9 cellular contexts compared by ENCODE assay signal in the genomic region with DNA sequence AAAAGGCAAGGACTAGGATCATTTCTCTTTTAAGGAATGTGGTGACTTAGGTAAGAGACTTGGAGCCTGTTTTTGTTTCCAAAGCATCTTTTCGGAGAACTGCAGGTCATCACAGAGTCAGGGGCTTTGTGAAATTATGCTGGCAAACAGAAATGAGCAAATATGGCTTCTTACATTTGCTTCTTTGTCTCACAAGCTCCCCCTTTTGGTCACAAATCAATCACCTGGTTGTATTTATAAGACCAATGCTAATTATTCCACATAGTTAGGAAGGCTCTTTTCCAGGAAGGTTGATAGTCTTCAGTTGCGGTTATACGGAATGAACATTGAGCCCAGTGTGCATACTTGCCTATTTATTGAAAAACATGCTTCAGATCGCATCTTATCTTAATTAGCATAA. TPM values are rescaled to one million over a fixed set of nuclear protein-coding genes. Genes with fewer than 3 reads are reported as not detected.
DNase-seq lines count a peak whose midpoint lies in the region; ATAC-seq and TF ChIP-seq lines count a peak whose summit lies in the region.
"Had no signal": no experiment of that assay in that cellular context is flagged by ENCODE, and none has a peak within 500 bp of the region (broad histone marks: within the 10 kb centered on the region; RNA-seq: fewer than 3 reads in every experiment).

No MANE protein-coding gene starts in this region.

- H3K23ac ChIP-seq in H9 (ENCODE audit: insufficient read length, low read depth, low read length) = no peak overlapping the region

- no CpG with 5 or more reads among the region's 4 CpGs for WGBS in H9 (ENCODE audit: extremely low coverage, insufficient read length, low lambda C conversion rate)
- WGBS in suprapubic skin = 83% methylated on average over 4 of the region's 4 CpGs

- H3F3A ChIP-seq in PC-9 (ENCODE audit: insufficient read depth, low read depth) = no peaks in the 10 kb centered on the region

- ATAC-seq in GM18873 (IDR thresholded peaks at IDR 0.05; ENCODE audit: low FRiP score, unreplicated experiment) (no peak), HG03175 (IDR thresholded peaks at IDR 0.05; ENCODE audit: unreplicated experiment) (no peak)
- no peak for ATAC-seq in naive thymus-derived CD4-positive, alpha-beta T cell

- H3K27me3 ChIP-seq in H9 (ENCODE audit: insufficient read depth, low read length) = no peaks in the 10 kb centered on the region
- H3K27me3 ChIP-seq in PC-9 (ENCODE audit: insufficient read depth, low read depth) = no peaks in the 10 kb centered on the region
- no peaks in the 10 kb centered on the region for H3K27me3 ChIP-seq in suprapubic skin
- H3K27me3 ChIP-seq in naive thymus-derived CD4-positive, alpha-beta T cell (ENCODE audit: control insufficient read depth in 2 of 2, insufficient read depth in 2 of 2, low read length in 2 of 2) = no peaks in the 10 kb centered on the region

- H3K27ac Mint-ChIP-seq in H9 = no peak overlapping the region
- H3K27ac Mint-ChIP-seq in naive thymus-derived CD4-positive, alpha-beta T cell = no peak overlapping the region

- no peak overlapping the region for H2AK5ac ChIP-seq in H9 (ENCODE audit: insufficient read length, low read length)

- no peak overlapping the region for H4K8ac ChIP-seq in H9 (replicated peaks; ENCODE audit: insufficient read length, low read depth, low read length)

- no peak overlapping the region for H3K9ac ChIP-seq in H9 (ENCODE audit: extremely low read depth, insufficient read length, low read length)

- H3K4ac ChIP-seq in H9 (ENCODE audit: low read depth, low read length) = no peak overlapping the region

- no peak for TF ChIP-seq EP300 in suprapubic skin (IDR thresholded peaks at IDR 0.05)

- H4K5ac ChIP-seq in H9 (ENCODE audit: insufficient read length, low read depth, low read length) = no peak overlapping the region

- H3K4me3 Mint-ChIP-seq in H9 = no peak overlapping the region
- no peak overlapping the region for H3K4me3 Mint-ChIP-seq in naive thymus-derived CD4-positive, alpha-beta T cell

- no peak overlapping the region for H3K4me3 ChIP-seq in PC-9
- H3K4me3 ChIP-seq in suprapubic skin = no peak overlapping the region
- no peak overlapping the region for H3K4me3 ChIP-seq in naive thymus-derived CD4-positive, alpha-beta T cell (ENCODE audit: low read length)
- H3K4me3 ChIP-seq: skin epidermis had no signal

- H2BK5ac ChIP-seq in H9 (ENCODE audit: insufficient read length, low read length) = no peak overlapping the region

- H3K79me2 ChIP-seq in H9 (ENCODE audit: insufficient read depth, low read length) (no peaks in the 10 kb centered on the region), PC-9 (ENCODE audit: low read depth) (no peaks in the 10 kb centered on the region)

- H3K4me1 Mint-ChIP-seq in H9 = no peaks in the 10 kb centered on the region
- H3K4me1 Mint-ChIP-seq in naive thymus-derived CD4-positive, alpha-beta T cell = no peaks in the 10 kb centered on the region

- no peaks in the 10 kb centered on the region for H3K23me2 ChIP-seq in H9 (ENCODE audit: insufficient read length, low read depth, low read length, poor library complexity, severe bottlenecking)

- CTCF ChIA-PET in PC-9 (lab: Charles Lee) = interaction anchor here (0.7 kb wide), 1 partner anchor 687 kb away, joined by 4 read pairs; no protein-coding TSS in a partner anchor
- CTCF ChIA-PET in naive thymus-derived CD4-positive, alpha-beta T cell (lab: Charles Lee) = interaction anchor here (0.6 kb wide), 1 partner anchor 391 kb away, joined by 3 read pairs; no protein-coding TSS in a partner anchor

- no peaks in the 10 kb centered on the region for H3K27me3 Mint-ChIP-seq in H9 (ENCODE audit: low read depth)
- H3K27me3 Mint-ChIP-seq in naive thymus-derived CD4-positive, alpha-beta T cell = peaks cover 6 to 33% (median 21%) of the 10 kb centered on the region in 5 donors

- H3K4me1 ChIP-seq in H9 (ENCODE audit: insufficient read depth, low read length) (no peaks in the 10 kb centered on the region), PC-9 (replicated peaks; ENCODE audit: insufficient read depth) (no peaks in the 10 kb centered on the region), suprapubic skin (no peaks in the 10 kb centered on the region)
- no peaks in the 10 kb centered on the region for H3K4me1 ChIP-seq in naive thymus-derived CD4-positive, alpha-beta T cell (ENCODE audit: control insufficient read depth in 2 of 2, insufficient read depth in 2 of 2, low read length in 2 of 2)

- TF ChIP-seq POLR2A in suprapubic skin (IDR thresholded peaks at IDR 0.05) = no peak

- TF ChIP-seq CTCF in AG09319 (IDR thresholded peaks at IDR 0.05; ENCODE audit: low read depth, low read length) (peak; percentile 43), H9 (conservative IDR thresholded peaks at IDR 0.05) (peak; percentile 65), PC-9 (conservative IDR thresholded peaks at IDR 0.05) (peak; percentile 60), suprapubic skin (IDR thresholded peaks at IDR 0.05) (no peak)

- BruUV-seq in PC-9 (replicated peaks; lab: Mats Ljungman, UMichigan) = no TSS peak

- H2BK20ac ChIP-seq in H9 (ENCODE audit: low read depth, low read length, poor library complexity, severe bottlenecking) = no peak overlapping the region

- no peaks in the 10 kb centered on the region for H3K36me3 ChIP-seq in PC-9 (ENCODE audit: low read depth)
- no peaks in the 10 kb centered on the region for H3K36me3 ChIP-seq in suprapubic skin
- no peaks in the 10 kb centered on the region for H3K36me3 ChIP-seq in naive thymus-derived CD4-positive, alpha-beta T cell (ENCODE audit: control insufficient read depth in 2 of 3, insufficient read depth in 3 of 3, low read length in 3 of 3)

- no peak overlapping the region for H4K91ac ChIP-seq in H9 (ENCODE audit: insufficient read length, low read depth, low read length)

- H2BK120ac ChIP-seq in H9 (ENCODE audit: low read depth, low read length, poor library complexity, severe bottlenecking) = no peak overlapping the region

- no peak overlapping the region for H3K14ac ChIP-seq in H9 (ENCODE audit: insufficient read depth, low read length)

- H3K9me2 ChIP-seq in PC-9 (ENCODE audit: insufficient read depth) = no peaks in the 10 kb centered on the region

- H3K79me1 ChIP-seq in H9 (ENCODE audit: insufficient read depth, low read depth, low read length, poor library complexity, severe bottlenecking) = no peaks in the 10 kb centered on the region

- no peak overlapping the region for H3K56ac ChIP-seq in H9 (ENCODE audit: insufficient read length, low read depth, low read length)

- DNase-seq in AG09319 (ENCODE audit: extremely low read depth, low read depth) = no peak
- no peak for DNase-seq in H9
- peak in 1 of 2 experiments; percentile 47 for DNase-seq in PC-9
- peak; percentile 10 for DNase-seq in germinal center (ENCODE audit: low spot score)
- no peak for DNase-seq in suprapubic skin (ENCODE audit: low spot score in 2 of 2)
- DNase-seq in naive thymus-derived CD4-positive, alpha-beta T cell = no peak

- POLR2A ChIA-PET in PC-9 (lab: Charles Lee; ENCODE audit: unreplicated experiment) = no interaction called here
- POLR2A ChIA-PET in naive thymus-derived CD4-positive, alpha-beta T cell (lab: Charles Lee) = no interaction called here

- no peak overlapping the region for H3K4me2 ChIP-seq in H9 (ENCODE audit: insufficient read depth, insufficient read length, low read length)
- no peak overlapping the region for H3K4me2 ChIP-seq in PC-9

- H4K20me1 ChIP-seq in H9 (ENCODE audit: control insufficient read depth, insufficient read depth, insufficient read length) (no peaks in the 10 kb centered on the region), PC-9 (ENCODE audit: insufficient read depth) (no peaks in the 10 kb centered on the region)

- H2AFZ ChIP-seq in H9 (ENCODE audit: low read length) (peak overlapping the region; percentile 40), PC-9 (no peak overlapping the region)

- H3K27ac ChIP-seq in H9 (ENCODE audit: insufficient read length, low read depth, low read length) (no peak overlapping the region), PC-9 (no peak overlapping the region), suprapubic skin (no peak overlapping the region)
- H3K27ac ChIP-seq in naive thymus-derived CD4-positive, alpha-beta T cell (ENCODE audit: low read depth, low read length) = no peak overlapping the region
- H3K27ac ChIP-seq: skin epidermis had no signal

- H3K18ac ChIP-seq in H9 (ENCODE audit: insufficient read length, low read depth, low read length) = no peak overlapping the region

- no peak overlapping the region for H2BK15ac ChIP-seq in H9 (ENCODE audit: low read depth, low read length)

- H3K9me3 Mint-ChIP-seq in H9 = no peaks in the 10 kb centered on the region
- H3K9me3 Mint-ChIP-seq in naive thymus-derived CD4-positive, alpha-beta T cell = peaks cover 0 to 4% (median 0%) of the 10 kb centered on the region in 11 donors

- no peaks in the 10 kb centered on the region for H3K36me3 Mint-ChIP-seq in H9 (ENCODE audit: insufficient read depth in 1 of 3, low read depth in 3 of 3)
- no peaks in the 10 kb centered on the region for H3K36me3 Mint-ChIP-seq in naive thymus-derived CD4-positive, alpha-beta T cell

- intact Hi-C loops in PC-9 (cut with micrococcal nuclease; ENCODE audit: unreplicated experiment) = no loop called here
- intact Hi-C loops in naive thymus-derived CD4-positive, alpha-beta T cell (cut with micrococcal nuclease) = no loop called here

- no peaks in the 10 kb centered on the region for H3K9me3 ChIP-seq in H9 (ENCODE audit: control insufficient read depth, low read depth, low read length)
- no peaks in the 10 kb centered on the region for H3K9me3 ChIP-seq in PC-9 (ENCODE audit: insufficient read depth, low read depth)
- no peaks in the 10 kb centered on the region for H3K9me3 ChIP-seq in suprapubic skin
- no peaks in the 10 kb centered on the region for H3K9me3 ChIP-seq in naive thymus-derived CD4-positive, alpha-beta T cell (ENCODE audit: control insufficient read depth in 2 of 3, low read length in 3 of 3)

- H2BK12ac ChIP-seq in H9 (ENCODE audit: insufficient read length, low read depth, low read length) = no peak overlapping the region

- no peak overlapping the region for H3T11ph ChIP-seq in H9 (ENCODE audit: low read length)

RNA-seq across cellular contexts. Expression of gene CEP126, which starts 34.6 kb away (rescaled TPM):
- total RNA-seq in H9 (2021) (1.2 TPM in 2 replicates), PC-9 (2021) (3.7 and 6.0 TPM in 2 replicates), suprapubic skin (10 to 100 TPM in 1 of 4 donors, 1 to 10 TPM in 3; 2.4 to 10.2 (median 4.6) TPM)
- total RNA-seq in naive thymus-derived CD4-positive, alpha-beta T cell = 1 to 10 TPM in 4 of 5 experiments, under 1 TPM in 1; 0.39 to 3.4 (median 2.6) TPM
- polyA plus RNA-seq in naive thymus-derived CD4-positive, alpha-beta T cell = 1 to 10 TPM in 1 of 2 donors, under 1 TPM in 1; 0.21 to 1.8 TPM

RNA-seq across cellular contexts. Expression of gene ANGPTL5, which starts 36.1 kb away (rescaled TPM):
- total RNA-seq in H9 (2021) (not detected in 2 replicates), PC-9 (2021) (not detected in 2 replicates), suprapubic skin (1 to 10 TPM in 1 of 4 donors, under 1 TPM in 2, not detected in 1; 0.73 to 2.3 (median 0.76) TPM)
- total RNA-seq in naive thymus-derived CD4-positive, alpha-beta T cell = not detected
- not detected for polyA plus RNA-seq in naive thymus-derived CD4-positive, alpha-beta T cell

Comparison
In these comparisons a context has a peak if more than half of its experiments do, and no peak if none do; other contexts are left out.
1. CTCF ChIP-seq: peak in AG09319 (single experiment), H9 (single experiment) and PC-9 (single experiment); none in suprapubic skin (0 of 2).